17 cellular contexts compared by ENCODE assay signal in the genomic region with DNA sequence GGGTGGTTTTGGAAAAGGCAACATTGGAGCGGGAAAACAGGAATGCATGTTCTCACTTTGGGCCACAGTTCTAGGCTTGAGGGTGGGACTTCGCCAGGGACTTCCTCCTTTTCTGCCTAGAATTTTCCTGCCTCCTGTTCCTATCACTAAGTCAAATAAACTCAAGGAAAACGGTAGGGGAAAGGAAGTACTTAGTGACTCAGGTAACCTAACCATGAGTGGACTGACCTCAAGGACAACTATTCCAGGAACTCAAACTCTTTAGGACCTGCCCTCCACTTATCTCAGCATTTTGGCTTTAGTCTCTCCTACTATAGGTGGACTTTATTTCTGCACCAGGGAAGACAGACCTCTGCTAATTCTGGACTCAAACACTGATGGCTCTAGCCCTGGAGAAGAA.
"Had no signal": no experiment of that assay in that cellular context is flagged by ENCODE, and none has a peak within 500 bp of the region (broad histone marks: within the 10 kb centered on the region; RNA-seq: fewer than 3 reads in every experiment).

No MANE protein-coding gene starts in this region.

- H3K4me1 ChIP-seq: sigmoid colon had no signal

- H3K4me3 Mint-ChIP-seq: activated naive CD8-positive, alpha-beta T cell treated with anti-CD3 and anti-CD28 coated beads for 36 hours; activated T-cell treated with anti-CD3 and anti-CD28 coated beads, Interleukin-2, amount 50 U/mL, for 4 hours; dendritic cell treated with granulocyte-macrophage colony-stimulating factor and Interleukin-4, amounts not matched to agents 40 ng/mL and 50 ng/mL, for 4 days; mesothelial cell of epicardium; stimulated activated naive CD8-positive, alpha-beta T cell treated with anti-CD3 and anti-CD28 coated beads, Interleukin-15, amount 100 ng/mL, for 72 hours; T-cell had no signal

- H3K9me3 Mint-ChIP-seq: activated naive CD8-positive, alpha-beta T cell treated with anti-CD3 and anti-CD28 coated beads for 36 hours; activated T-cell treated with anti-CD3 and anti-CD28 coated beads, Interleukin-2, amount 50 U/mL, for 4 hours; dendritic cell treated with granulocyte-macrophage colony-stimulating factor and Interleukin-4, amounts not matched to agents 40 ng/mL and 50 ng/mL, for 4 days; stimulated activated naive CD8-positive, alpha-beta T cell treated with anti-CD3 and anti-CD28 coated beads, Interleukin-15, amount 100 ng/mL, for 72 hours; T-cell had no signal

- DNase-seq: activated CD4-positive, CD25-positive, alpha-beta regulatory T cell treated with anti-CD3 and anti-CD28 coated beads, Interleukin-2, amount 50 U/mL, for 72 hours; activated effector memory CD4-positive, alpha-beta T cell treated with anti-CD3 and anti-CD28 coated beads, Interleukin-2, amount 50 U/mL, for 16 hours; activated naive CD8-positive, alpha-beta T cell treated with anti-CD3 and anti-CD28 coated beads for 36 hours; activated T-cell treated with anti-CD3 and anti-CD28 coated beads, Interleukin-2, amount 50 U/mL, for 4 hours; amygdala; brain microvascular endothelial cell; kidney; sigmoid colon; SK-N-SH; stimulated activated CD4-positive, alpha-beta T cell treated with anti-CD3 and anti-CD28 coated beads, Interleukin-1b, Interleukin-23, amount 100 ng/mL, for 48 hours; stimulated activated naive CD8-positive, alpha-beta T cell treated with anti-CD3 and anti-CD28 coated beads, Interleukin-15, amount 100 ng/mL, for 72 hours; T-cell; T1000; upper lobe of left lung had no signal

- H3K36me3 ChIP-seq: brain microvascular endothelial cell, sigmoid colon, upper lobe of left lung had no signal

- H3K4me3 ChIP-seq: sigmoid colon, upper lobe of left lung had no signal

- H3K4me2 ChIP-seq: SK-N-SH had no signal

- H3K9ac ChIP-seq: SK-N-SH had no signal

- H3K9me3 ChIP-seq: sigmoid colon, SK-N-SH, upper lobe of left lung had no signal

- H3K36me3 Mint-ChIP-seq: activated naive CD8-positive, alpha-beta T cell treated with anti-CD3 and anti-CD28 coated beads for 36 hours; mesothelial cell of epicardium; T-cell had no signal

- H3K27ac ChIP-seq: brain microvascular endothelial cell, sigmoid colon had no signal

- H3K27me3 ChIP-seq: brain microvascular endothelial cell, sigmoid colon, upper lobe of left lung had no signal

- H3K27ac Mint-ChIP-seq: activated naive CD8-positive, alpha-beta T cell treated with anti-CD3 and anti-CD28 coated beads for 36 hours; dendritic cell treated with granulocyte-macrophage colony-stimulating factor and Interleukin-4, amounts not matched to agents 40 ng/mL and 50 ng/mL, for 4 days; mesothelial cell of epicardium; stimulated activated naive CD8-positive, alpha-beta T cell treated with anti-CD3 and anti-CD28 coated beads, Interleukin-15, amount 100 ng/mL, for 72 hours; T-cell had no signal

- H3K4me1 Mint-ChIP-seq: stimulated activated naive CD8-positive, alpha-beta T cell treated with anti-CD3 and anti-CD28 coated beads, Interleukin-15, amount 100 ng/mL, for 72 hours; T-cell had no signal

- H3K27me3 Mint-ChIP-seq: activated naive CD8-positive, alpha-beta T cell treated with anti-CD3 and anti-CD28 coated beads for 36 hours; dendritic cell treated with granulocyte-macrophage colony-stimulating factor and Interleukin-4, amounts not matched to agents 40 ng/mL and 50 ng/mL, for 4 days; stimulated activated naive CD8-positive, alpha-beta T cell treated with anti-CD3 and anti-CD28 coated beads, Interleukin-15, amount 100 ng/mL, for 72 hours had no signal

- ATAC-seq: activated T-cell treated with anti-CD3 and anti-CD28 coated beads, Interleukin-2, amount 50 U/mL, for 4 hours; esophagus mucosa; stimulated activated naive CD8-positive, alpha-beta T cell treated with anti-CD3 and anti-CD28 coated beads, Interleukin-15, amount 100 ng/mL, for 72 hours; T-cell had no signal
